In genomic region chr16:27764869-27765675, GRCh38 we compare ENCODE assay signal across 18 cellular contexts.
A peak's percentile ranks its signal among the peaks of the same experiment; 100 is the strongest.
DNase-seq lines count a peak whose midpoint lies in the region; ATAC-seq and TF ChIP-seq lines count a peak whose summit lies in the region.
"Had no signal": no experiment of that assay in that cellular context is flagged by ENCODE, and none has a peak within 500 bp of the region (broad histone marks: within the 10 kb centered on the region; RNA-seq: fewer than 3 reads in every experiment).

No MANE protein-coding gene starts in this region.

- no peak for ATAC-seq in central memory CD8-positive, alpha-beta T cell (replicated peaks; ENCODE audit: extremely low read depth, poor library complexity, severe bottlenecking)
- ATAC-seq in heart left ventricle (no peak), HG03469 (IDR thresholded peaks at IDR 0.05; ENCODE audit: unreplicated experiment) (no peak)
- ATAC-seq: A549; CD8-positive, alpha-beta T cell; HCT116; HepG2 had no signal

- H3K9me3 ChIP-seq in thyroid gland (no peaks in the 10 kb centered on the region), heart left ventricle (peaks cover 0 to 11% (median 7%) of the 10 kb centered on the region in 12 donors)
- H3K9me3 ChIP-seq: BE2C had no signal

- H3K27ac ChIP-seq in thyroid gland (peak overlapping the region in 1 of 3 donors; percentile 32), heart left ventricle (no peak overlapping the region)
- H3K27ac ChIP-seq: A549, GM23248 had no signal

- H3K4me3 ChIP-seq in thyroid gland (replicated peaks in 1 of 3) (no peak overlapping the region), heart left ventricle (no peak overlapping the region)
- H3K4me3 ChIP-seq: A549, GM23248 had no signal

- DNase-seq in NCI-H69 (lab: John Stamatoyannopoulos, UW) = peak; percentile 30
- no peak for DNase-seq in central memory CD8-positive, alpha-beta T cell (ENCODE audit: low spot score in 2 of 2)
- DNase-seq in myocyte (ENCODE audit: low read depth) = peak; percentile 41
- DNase-seq in thyroid gland = peak; percentile 28 to 30
- no peak for DNase-seq in cerebellum (ENCODE audit: low spot score)
- no peak for DNase-seq in heart left ventricle
- DNase-seq: BE2C; CD8-positive, alpha-beta T cell; COR-L47; DMS153; DMS79 treated with DMSO at 0.1 percent for 48 hours; EL; GM23248 had no signal

- H3K36me3 Mint-ChIP-seq in central memory CD8-positive, alpha-beta T cell (ENCODE audit: insufficient read depth) = peaks cover 10% of the 10 kb centered on the region

- no peak overlapping the region for H3K4me3 Mint-ChIP-seq in central memory CD8-positive, alpha-beta T cell
- H3K4me3 Mint-ChIP-seq: CD14-positive monocyte; CD8-positive, alpha-beta T cell had no signal

- H3K36me3 ChIP-seq in thyroid gland = peaks cover 4 to 9% of the 10 kb centered on the region in 2 donors
- H3K36me3 ChIP-seq in heart left ventricle = peaks cover 0 to 74% (median 45%) of the 10 kb centered on the region in 9 donors
- H3K36me3 ChIP-seq: BE2C had no signal

- intact Hi-C loops in thyroid gland (cut with DNase I) (no loop called here), heart left ventricle (cut with DNase I) (no loop called here)

- H3K27ac Mint-ChIP-seq in central memory CD8-positive, alpha-beta T cell (ENCODE audit: low read depth) = peak overlapping the region; percentile 26
- H3K27ac Mint-ChIP-seq: CD14-positive monocyte; CD8-positive, alpha-beta T cell had no signal

- TF ChIP-seq CTCF in thyroid gland (IDR thresholded peaks at IDR 0.05) (no peak), heart left ventricle (IDR thresholded peaks at IDR 0.05) (no peak)

- H3K9me3 Mint-ChIP-seq in central memory CD8-positive, alpha-beta T cell = no peaks in the 10 kb centered on the region
- H3K9me3 Mint-ChIP-seq: CD8-positive, alpha-beta T cell had no signal

- H3K27me3 ChIP-seq in thyroid gland (no peaks in the 10 kb centered on the region), heart left ventricle (no peaks in the 10 kb centered on the region)
- H3K27me3 ChIP-seq: BE2C had no signal

- H3K27me3 Mint-ChIP-seq in central memory CD8-positive, alpha-beta T cell = no peaks in the 10 kb centered on the region

- peaks cover 10 to 29% of the 10 kb centered on the region in 2 donors for H3K4me1 ChIP-seq in thyroid gland
- peaks cover 0 to 4% (median 0%) of the 10 kb centered on the region in 12 donors for H3K4me1 ChIP-seq in heart left ventricle
- H3K4me1 ChIP-seq: A549, BE2C had no signal

- WGBS in thyroid gland, 2 donors = 86 to 90% methylated on average over 8 of the region's 8 CpGs
- WGBS in heart left ventricle, 4 donors = 87 to 91% (median 88%) methylated on average over 8 of the region's 8 CpGs

- H3K4me1 Mint-ChIP-seq in central memory CD8-positive, alpha-beta T cell = no peaks in the 10 kb centered on the region

- no peak for TF ChIP-seq POLR2A in thyroid gland (IDR thresholded peaks at IDR 0.05)
- TF ChIP-seq POLR2A in heart left ventricle (IDR thresholded peaks at IDR 0.05) = no peak

Comparison
In these comparisons a context has a peak if more than half of its experiments do, and no peak if none do; other contexts are left out.
1. DNase-seq: peak in NCI-H69 (single experiment), myocyte (single experiment) and thyroid gland (2 of 2); none in central memory CD8-positive, alpha-beta T cell (0 of 2), cerebellum (single experiment) and heart left ventricle (0 of 5).